11 cellular contexts compared by ENCODE assay signal in the genomic region with DNA sequence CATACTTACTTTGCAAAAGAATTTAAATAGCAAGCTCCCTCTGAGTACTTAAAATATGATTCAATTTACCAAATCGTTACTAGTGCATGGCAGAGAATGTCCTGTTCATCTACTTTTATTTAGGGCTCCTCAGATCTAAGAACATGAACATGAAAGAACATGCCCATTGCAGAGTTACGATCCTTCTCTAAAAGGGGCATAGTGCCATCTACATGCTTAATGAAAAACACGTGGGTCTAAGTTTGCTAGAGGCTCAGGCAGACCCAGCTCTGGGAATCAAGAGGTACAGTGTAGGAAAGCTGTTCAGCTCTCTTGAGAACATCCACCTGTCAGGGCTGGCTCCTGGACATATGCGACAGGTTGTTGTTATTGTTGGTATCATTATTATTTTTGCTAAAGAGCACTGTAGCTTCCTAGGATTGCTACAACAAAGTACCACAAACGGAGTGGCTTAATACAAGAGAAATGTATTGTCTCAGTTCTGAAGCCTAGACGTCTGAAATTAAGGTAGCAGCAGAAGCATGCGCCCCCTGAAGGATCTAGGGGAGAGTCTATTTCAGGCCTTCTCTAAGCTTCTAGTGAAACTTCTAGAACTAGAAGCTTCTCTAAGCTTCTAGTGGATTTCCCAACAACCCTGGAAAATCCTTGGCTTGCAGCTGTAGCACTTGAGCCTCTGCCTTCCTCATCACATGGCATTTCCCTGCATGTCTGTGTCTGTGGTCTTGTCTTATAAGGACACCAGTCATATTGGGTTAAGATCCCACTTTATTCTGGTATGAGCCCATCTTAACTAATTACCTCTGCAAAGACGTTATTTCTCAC.
DNase-seq lines count a peak whose midpoint lies in the region; ATAC-seq and TF ChIP-seq lines count a peak whose summit lies in the region.
"Had no signal": no experiment of that assay in that cellular context is flagged by ENCODE, and none has a peak within 500 bp of the region (broad histone marks: within the 10 kb centered on the region; RNA-seq: fewer than 3 reads in every experiment).

No MANE protein-coding gene starts in this region.

- no peaks in the 10 kb centered on the region for H3K9me3 Mint-ChIP-seq in CD4-positive, alpha-beta memory T cell
- H3K9me3 Mint-ChIP-seq: activated B cell treated with CpG ODN at 0.5 μM for 24 hours, memory B cell had no signal

- H3K36me3 ChIP-seq in CD4-positive, alpha-beta memory T cell (ENCODE audit: insufficient read depth, low read length), result no peaks in the 10 kb centered on the region
- no peaks in the 10 kb centered on the region for H3K36me3 ChIP-seq in testis (ENCODE audit: low read depth, missing control alignments)
- H3K36me3 ChIP-seq: vagina had no signal

- no peak overlapping the region for H3K27ac ChIP-seq in CD4-positive, alpha-beta memory T cell (ENCODE audit: low read depth, low read length)
- H3K27ac ChIP-seq in testis, result no peak overlapping the region
- H3K27ac ChIP-seq: vagina had no signal

- peak in 4 of 5 donors; percentile 30 to 50 (median 42) for DNase-seq in CD4-positive, alpha-beta memory T cell
- DNase-seq in SHP77 (lab: John Stamatoyannopoulos, UW) (peak; percentile 65 to 72), left ventricle myocardium superior (no peak), testis (no peak)
- DNase-seq in stimulated activated naive CD4-positive, alpha-beta T cell treated with Interleukin-2 at 50 U/mL for 16 hours (lab: John Stamatoyannopoulos, UW), result no peak
- DNase-seq: activated B cell treated with CpG ODN at 0.5 μM for 24 hours had no signal

- H3K4me3 ChIP-seq in CD4-positive, alpha-beta memory T cell (ENCODE audit: low read length in 2 of 2), result no peak overlapping the region
- no peak overlapping the region for H3K4me3 ChIP-seq in testis
- H3K4me3 ChIP-seq: vagina had no signal

- H3K4me1 ChIP-seq in CD4-positive, alpha-beta memory T cell (ENCODE audit: insufficient read depth, low read length), result no peaks in the 10 kb centered on the region
- H3K4me1 ChIP-seq in testis, result peaks cover 5% of the 10 kb centered on the region

- H3K4me3 Mint-ChIP-seq in CD4-positive, alpha-beta memory T cell, result no peak overlapping the region
- H3K4me3 Mint-ChIP-seq: activated B cell treated with CpG ODN at 0.5 μM for 24 hours, memory B cell had no signal

- ATAC-seq in HG02610 (IDR thresholded peaks at IDR 0.05; ENCODE audit: unreplicated experiment), result peak; percentile 45
- peak; percentile 26 for ATAC-seq in left ventricle myocardium superior
- no peak for ATAC-seq in GM21447 (IDR thresholded peaks at IDR 0.05; ENCODE audit: unreplicated experiment)
- ATAC-seq in HG03460 (IDR thresholded peaks at IDR 0.05; ENCODE audit: unreplicated experiment), result no peak

- H3K9me3 ChIP-seq in CD4-positive, alpha-beta memory T cell (ENCODE audit: control insufficient read depth in 1 of 2, low read length in 2 of 2), result no peaks in the 10 kb centered on the region
- no peaks in the 10 kb centered on the region for H3K9me3 ChIP-seq in testis
- H3K9me3 ChIP-seq: vagina had no signal

- H3K4me1 Mint-ChIP-seq in CD4-positive, alpha-beta memory T cell, result peaks cover 4 to 6% (median 6%) of the 10 kb centered on the region in 4 donors
- H3K4me1 Mint-ChIP-seq: activated B cell treated with CpG ODN at 0.5 μM for 24 hours, memory B cell had no signal

- CTCF ChIA-PET in CD4-positive, alpha-beta memory T cell (lab: Charles Lee; ENCODE audit: partially characterized antibody), result interaction anchor here (0.7 to 6.5 kb wide), 10 partner anchors 15 to 588 kb away, joined by 3 to 32 read pairs (median 4); no protein-coding TSS in a partner anchor

- no peaks in the 10 kb centered on the region for H3K27me3 ChIP-seq in CD4-positive, alpha-beta memory T cell (ENCODE audit: insufficient read depth, low read length)
- H3K27me3 ChIP-seq in testis, result no peaks in the 10 kb centered on the region
- H3K27me3 ChIP-seq: vagina had no signal

- POLR2A ChIA-PET in CD4-positive, alpha-beta memory T cell (lab: Charles Lee; ENCODE audit: partially characterized antibody), result interaction anchor here (0.9 to 1.0 kb wide), 2 partner anchors 15 to 19 kb away, joined by 3 read pairs; no protein-coding TSS in a partner anchor

- no peak for TF ChIP-seq POLR2A in testis (IDR thresholded peaks at IDR 0.05)

- intact Hi-C loops in CD4-positive, alpha-beta memory T cell (cut with micrococcal nuclease), result loop anchor here (1.0 to 10.0 kb wide), 3 partner anchors 83 to 371 kb away; no protein-coding TSS in a partner anchor
- intact Hi-C loops in left ventricle myocardium superior (cut with micrococcal nuclease), result no loop called here
- intact Hi-C loops in testis (cut with DNase I; ENCODE audit: low total_unique reads), result no loop called here

- no peaks in the 10 kb centered on the region for H3K36me3 Mint-ChIP-seq in CD4-positive, alpha-beta memory T cell
- H3K36me3 Mint-ChIP-seq: memory B cell had no signal

- H3K27ac Mint-ChIP-seq in CD4-positive, alpha-beta memory T cell, result no peak overlapping the region
- H3K27ac Mint-ChIP-seq: activated B cell treated with CpG ODN at 0.5 μM for 24 hours, memory B cell had no signal

- 60 to 71% methylated on average over 8 of the region's 8 CpGs for WGBS in testis, 2 donors

- H3K27me3 Mint-ChIP-seq in CD4-positive, alpha-beta memory T cell, result peaks cover 7 to 13% of the 10 kb centered on the region in 2 donors
- H3K27me3 Mint-ChIP-seq: activated B cell treated with CpG ODN at 0.5 μM for 24 hours had no signal

- TF ChIP-seq CTCF in testis (IDR thresholded peaks at IDR 0.05), result no peak

Comparison
In these comparisons a context has a peak if more than half of its experiments do, and no peak if none do; other contexts are left out.
1. DNase-seq: peak in CD4-positive, alpha-beta memory T cell (4 of 5) and SHP77 (2 of 2); none in left ventricle myocardium superior (single experiment), stimulated activated naive CD4-positive, alpha-beta T cell treated with Interleukin-2 at 50 U/mL for 16 hours (single experiment) and testis (single experiment).
2. ATAC-seq: peak in HG02610 (single experiment) and left ventricle myocardium superior (single experiment); none in GM21447 (single experiment) and HG03460 (single experiment).